In genomic region chr15:28169361-28169760, GRCh38 we compare ENCODE assay signal across 25 cellular contexts.
"Had no signal": no experiment of that assay in that cellular context is flagged by ENCODE, and none has a peak within 500 bp of the region (broad histone marks: within the 10 kb centered on the region; RNA-seq: fewer than 3 reads in every experiment).

No MANE protein-coding gene starts in this region.

- H3K4me3 Mint-ChIP-seq: activated CD8-positive, alpha-beta T cell treated with anti-CD3 and anti-CD28 coated beads for 36 hours; activated naive CD4-positive, alpha-beta T cell treated with anti-CD3 and anti-CD28 coated beads, Interleukin-2, amount 50 U/mL, for 24 hours; activated T-helper 1 cell treated with anti-CD3 and anti-CD28 coated beads, Interleukin-12 subunit alpha, Interleukin-12 subunit beta, Interleukin-2, Interleukin-4 antibody, amounts not matched to agents 30 ng/mL and 10 ng/mL and 1 ng/mL, durations not matched to agents 14 hours and 24 hours and 36 hours; central memory CD8-positive, alpha-beta T cell; IgD-negative memory B cell had no signal

- H3K4me2 ChIP-seq: SK-N-SH had no signal

- H3K9me3 ChIP-seq: body of pancreas, SJCRH30, SK-N-SH had no signal

- ATAC-seq: activated CD8-positive, alpha-beta T cell treated with anti-CD3 and anti-CD28 coated beads for 36 hours; body of pancreas; Panc1; Right ventricle myocardium inferior had no signal

- H3K4me1 Mint-ChIP-seq: activated naive CD4-positive, alpha-beta T cell treated with anti-CD3 and anti-CD28 coated beads, Interleukin-2, amount 50 U/mL, for 24 hours; central memory CD8-positive, alpha-beta T cell had no signal

- H3K27me3 Mint-ChIP-seq: activated CD8-positive, alpha-beta T cell treated with anti-CD3 and anti-CD28 coated beads for 36 hours; activated naive CD4-positive, alpha-beta T cell treated with anti-CD3 and anti-CD28 coated beads, Interleukin-2, amount 50 U/mL, for 24 hours; central memory CD8-positive, alpha-beta T cell; IgD-negative memory B cell had no signal

- H3K4me3 ChIP-seq: body of pancreas, SJCRH30 had no signal

- H3K27ac ChIP-seq: body of pancreas, SJCRH30, VCaP had no signal

- H3K9me3 Mint-ChIP-seq: activated CD8-positive, alpha-beta T cell treated with anti-CD3 and anti-CD28 coated beads for 36 hours; activated naive CD4-positive, alpha-beta T cell treated with anti-CD3 and anti-CD28 coated beads, Interleukin-2, amount 50 U/mL, for 24 hours; activated T-helper 1 cell treated with anti-CD3 and anti-CD28 coated beads, Interleukin-12 subunit alpha, Interleukin-12 subunit beta, Interleukin-2, Interleukin-4 antibody, amounts not matched to agents 30 ng/mL and 10 ng/mL and 1 ng/mL, durations not matched to agents 14 hours and 24 hours and 36 hours; central memory CD8-positive, alpha-beta T cell; IgD-negative memory B cell had no signal

- H3K4me1 ChIP-seq: body of pancreas, SJCRH30 had no signal

- DNase-seq: activated CD4-positive, alpha-beta T cell treated with anti-CD3 and anti-CD28 coated beads for 4 hours; activated CD8-positive, alpha-beta memory T cell treated with anti-CD3 and anti-CD28 coated beads, Interleukin-2, amount 50 U/mL, for 48 hours; activated CD8-positive, alpha-beta T cell treated with anti-CD3 and anti-CD28 coated beads for 36 hours; activated effector memory CD4-positive, alpha-beta T cell treated with Interleukin-2 at 50 U/mL for 16 hours; activated naive CD4-positive, alpha-beta T cell; activated T-cell treated with anti-CD3 and anti-CD28 coated beads, Interleukin-2, amount 50 U/mL, for 1 hour; aorta; body of pancreas; KG1; NCI-H2107; NCI-H2171 treated with DMSO at 0.1 percent for 48 hours; NCI-H226; NK-92 treated with Interleukin-12 subunit alpha and Interleukin-12 subunit beta, amount 100 ng/mL, for 24 hours; OCI-M1; RPMI8226; SJCRH30; SK-N-SH; T-helper 1 cell had no signal

- H3K27ac Mint-ChIP-seq: activated CD8-positive, alpha-beta T cell treated with anti-CD3 and anti-CD28 coated beads for 36 hours; activated naive CD4-positive, alpha-beta T cell treated with anti-CD3 and anti-CD28 coated beads, Interleukin-2, amount 50 U/mL, for 24 hours; activated T-helper 1 cell treated with anti-CD3 and anti-CD28 coated beads, Interleukin-12 subunit alpha, Interleukin-12 subunit beta, Interleukin-2, Interleukin-4 antibody, amounts not matched to agents 30 ng/mL and 10 ng/mL and 1 ng/mL, durations not matched to agents 14 hours and 24 hours and 36 hours; IgD-negative memory B cell had no signal
